19 cellular contexts compared by ENCODE assay signal in genomic region chr2:226187601-226188000, GRCh38.
DNase-seq lines count a peak whose midpoint lies in the region; ATAC-seq and TF ChIP-seq lines count a peak whose summit lies in the region.
"Had no signal": no experiment of that assay in that cellular context is flagged by ENCODE, and none has a peak within 500 bp of the region (broad histone marks: within the 10 kb centered on the region; RNA-seq: fewer than 3 reads in every experiment).

No MANE protein-coding gene starts in this region.

- intact Hi-C loops in left cardiac atrium (cut with DNase I): no loop called here

- no peaks in the 10 kb centered on the region for H3K27me3 Mint-ChIP-seq in osteocyte (ENCODE audit: unreplicated experiment)

- no peaks in the 10 kb centered on the region for H3K36me3 Mint-ChIP-seq in osteocyte (ENCODE audit: unreplicated experiment)
- H3K36me3 Mint-ChIP-seq: activated naive CD8-positive, alpha-beta T cell; naive thymus-derived CD8-positive, alpha-beta T cell had no signal

- H3K4me3 Mint-ChIP-seq in osteocyte (ENCODE audit: unreplicated experiment): no peak overlapping the region
- H3K4me3 Mint-ChIP-seq: activated naive CD8-positive, alpha-beta T cell; activated T-cell treated with anti-CD3 and anti-CD28 coated beads, Interleukin-2, amount 50 U/mL, for 24 hours; naive thymus-derived CD8-positive, alpha-beta T cell had no signal

- no peak for TF ChIP-seq CTCF in AG04449 (IDR thresholded peaks at IDR 0.05; ENCODE audit: insufficient read depth, low read length, missing control alignments)
- TF ChIP-seq CTCF in osteocyte (IDR thresholded peaks at IDR 0.05): no peak

- no peak overlapping the region for H3K27ac Mint-ChIP-seq in osteocyte (ENCODE audit: unreplicated experiment)
- H3K27ac Mint-ChIP-seq: activated naive CD8-positive, alpha-beta T cell; activated T-cell treated with anti-CD3 and anti-CD28 coated beads, Interleukin-2, amount 50 U/mL, for 24 hours; naive thymus-derived CD8-positive, alpha-beta T cell had no signal

- no peak overlapping the region for H3K4me3 ChIP-seq in AG04449 (ENCODE audit: low read depth, low read length)
- H3K4me3 ChIP-seq: GM12878, SK-N-MC, tibial nerve had no signal

- DNase-seq in AG04449 (ENCODE audit: low read depth, low spot score) (peak; percentile 58), HCEC 1CT (peak; percentile 75), astrocyte of the hippocampus (ENCODE audit: low read depth, low spot score) (peak; percentile 43), iris pigment epithelial cell (ENCODE audit: low read depth) (peak; percentile 68), osteocyte (ENCODE audit: extremely low spot score, unreplicated experiment) (no peak), left cardiac atrium (no peak)
- DNase-seq: activated CD4-positive, alpha-beta T cell treated with anti-CD3 and anti-CD28 coated beads, Interleukin-2, amount 50 U/mL, for 4 hours; activated T-cell treated with anti-CD3 and anti-CD28 coated beads, Interleukin-2, amount 50 U/mL, for 24 hours; BE2C; DMS79; naive thymus-derived CD8-positive, alpha-beta T cell; NCI-H1694; retina had no signal

- ATAC-seq in left cardiac atrium: no peak
- ATAC-seq in GM21529 (IDR thresholded peaks at IDR 0.05; ENCODE audit: unreplicated experiment): no peak
- ATAC-seq in GM21390 (IDR thresholded peaks at IDR 0.05; ENCODE audit: unreplicated experiment): no peak
- ATAC-seq: GM12878; naive thymus-derived CD8-positive, alpha-beta T cell had no signal

- POLR2A ChIA-PET in AG04449 (lab: Yijun Ruan, JAX): interaction anchor here (0.8 kb wide), 1 partner anchor 111 kb away, joined by 4 read pairs; no protein-coding TSS in a partner anchor

- peaks cover 44% of the 10 kb centered on the region for H3K4me1 Mint-ChIP-seq in osteocyte (ENCODE audit: unreplicated experiment)
- H3K4me1 Mint-ChIP-seq: naive thymus-derived CD8-positive, alpha-beta T cell had no signal

- H3K9me3 Mint-ChIP-seq in osteocyte (ENCODE audit: unreplicated experiment): peaks cover 11% of the 10 kb centered on the region
- H3K9me3 Mint-ChIP-seq: activated T-cell treated with anti-CD3 and anti-CD28 coated beads, Interleukin-2, amount 50 U/mL, for 24 hours had no signal

- CTCF ChIA-PET in AG04449 (lab: Yijun Ruan, JAX): interaction anchor here (0.9 to 1.2 kb wide), 3 partner anchors 31 to 615 kb away, joined by 3 read pairs; no protein-coding TSS in a partner anchor

Comparison
In these comparisons a context has a peak if more than half of its experiments do, and no peak if none do; other contexts are left out.
1. DNase-seq: peak in AG04449 (single experiment), HCEC 1CT (single experiment), astrocyte of the hippocampus (single experiment) and iris pigment epithelial cell (single experiment); none in osteocyte (single experiment) and left cardiac atrium (single experiment).